1 cellular context compared by ENCODE assay signal in genomic region chr19:556611-557382, GRCh38.
TF ChIP-seq lines count a peak whose summit lies in the region.

No MANE protein-coding gene starts in this region.

TF ChIP-seq in HepG2, 621 proteins besides CTCF, POLR2A, EP300 and RAD21 (continued from another document and continues in another):
- TF ChIP-seq HIC2 (CRISPR knock-in tag; IDR thresholded peaks at IDR 0.05; ENCODE audit: low read depth) (no peak; the same call in 1 of the 2 replicates), KIAA2018 (CRISPR knock-in tag; IDR thresholded peaks at IDR 0.05; ENCODE audit: borderline replicate concordance) (no peak), YEATS2 (CRISPR knock-in tag; IDR thresholded peaks at IDR 0.05; ENCODE audit: borderline replicate concordance) (no peak), KDM6A (CRISPR knock-in tag; IDR thresholded peaks at IDR 0.05; ENCODE audit: low read depth) (no peak), PRDM15 (CRISPR knock-in tag; IDR thresholded peaks at IDR 0.05) (no peak), ZNF678 (CRISPR knock-in tag; IDR thresholded peaks at IDR 0.05) (no peak), HMG20A (CRISPR knock-in tag; IDR thresholded peaks at IDR 0.05; ENCODE audit: borderline replicate concordance) (no peak), KLF15 (CRISPR knock-in tag; IDR thresholded peaks at IDR 0.05; ENCODE audit: borderline replicate concordance) (no peak), ZNF724P (CRISPR knock-in tag; IDR thresholded peaks at IDR 0.05; ENCODE audit: borderline replicate concordance) (0 out of 2 replicates have a peak, but pooled peaks have one; percentile 30), ZNF362 (CRISPR knock-in tag; IDR thresholded peaks at IDR 0.05; ENCODE audit: borderline replicate concordance) (no peak), ZNF446 (CRISPR knock-in tag; IDR thresholded peaks at IDR 0.05) (no peak), GTF3A (CRISPR knock-in tag; conservative IDR thresholded peaks at IDR 0.05) (no peak), GABPB1 (CRISPR knock-in tag; IDR thresholded peaks at IDR 0.05) (peak; percentile 16; the same call in 1 of the 2 replicates), MLX (CRISPR knock-in tag; IDR thresholded peaks at IDR 0.05) (no peak), ZFP62 (CRISPR knock-in tag; IDR thresholded peaks at IDR 0.05) (no peak), TCF7L2 (IDR thresholded peaks at IDR 0.05; ENCODE audit: low read depth, low read length) (no peak), HES4 (CRISPR knock-in tag; IDR thresholded peaks at IDR 0.05; ENCODE audit: borderline replicate concordance) (no peak), HINFP (CRISPR knock-in tag; IDR thresholded peaks at IDR 0.05; ENCODE audit: low read depth) (no peak), ZNF589 (CRISPR knock-in tag; conservative IDR thresholded peaks at IDR 0.05) (no peak), ZNF343 (CRISPR knock-in tag; IDR thresholded peaks at IDR 0.05) (no peak), ZNF576 (CRISPR knock-in tag; IDR thresholded peaks at IDR 0.05) (no peak), RXRA (CRISPR knock-in tag; IDR thresholded peaks at IDR 0.05) (no peak), PAX8 (CRISPR knock-in tag; IDR thresholded peaks at IDR 0.05; ENCODE audit: borderline replicate concordance) (no peak), THAP8 (CRISPR knock-in tag; IDR thresholded peaks at IDR 0.05; ENCODE audit: borderline replicate concordance) (no peak), SCMH1 (CRISPR knock-in tag; IDR thresholded peaks at IDR 0.05; ENCODE audit: borderline replicate concordance) (no peak), HDAC1 (CRISPR knock-in tag; IDR thresholded peaks at IDR 0.05) (peak; percentile 17; the same call in 1 of the 2 replicates), ZNF333 (CRISPR knock-in tag; IDR thresholded peaks at IDR 0.05; ENCODE audit: borderline replicate concordance) (no peak), SYNCRIP (IDR thresholded peaks at IDR 0.05; ENCODE audit: insufficient read depth, low read depth, low read length) (no peak), ADNP (CRISPR knock-in tag; IDR thresholded peaks at IDR 0.05) (0 out of 2 replicates have a peak, but pooled peaks have one; percentile 50), FOXA1 (IDR thresholded peaks at IDR 0.05) (no peak), FOXA1 (CRISPR knock-in tag; IDR thresholded peaks at IDR 0.05) (no peak), ZNF577 (CRISPR knock-in tag; IDR thresholded peaks at IDR 0.05; ENCODE audit: borderline replicate concordance, low read depth) (no peak), BRF2 (CRISPR knock-in tag; IDR thresholded peaks at IDR 0.05) (no peak), ZNF607 (CRISPR knock-in tag; IDR thresholded peaks at IDR 0.05; ENCODE audit: borderline replicate concordance) (0 out of 2 replicates have a peak, but pooled peaks have one; percentile 41), ZNF788 (CRISPR knock-in tag; IDR thresholded peaks at IDR 0.05; ENCODE audit: borderline replicate concordance) (no peak), NFIC (IDR thresholded peaks at IDR 0.05; ENCODE audit: low read length) (0 out of 2 replicates have a peak, but pooled peaks have one; percentile 18), ZBTB38 (CRISPR knock-in tag; IDR thresholded peaks at IDR 0.05) (peak; percentile 25; the same call in 1 of the 2 replicates), MXI1 (IDR thresholded peaks at IDR 0.05; ENCODE audit: borderline replicate concordance, low read depth, low read length) (peak; percentile 34; the same call in 1 of the 3 replicates), ZNF251 (CRISPR knock-in tag; IDR thresholded peaks at IDR 0.05) (no peak), MAFF (IDR thresholded peaks at IDR 0.05; ENCODE audit: low read depth, low read length) (no peak), E2F5 (CRISPR knock-in tag; conservative IDR thresholded peaks at IDR 0.05) (no peak), CBX5 (CRISPR knock-in tag; IDR thresholded peaks at IDR 0.05; ENCODE audit: borderline replicate concordance) (no peak), ZNF367 (CRISPR knock-in tag; IDR thresholded peaks at IDR 0.05; ENCODE audit: borderline replicate concordance) (no peak), ARNT2 (CRISPR knock-in tag; IDR thresholded peaks at IDR 0.05; ENCODE audit: low read depth) (no peak), ZNF629 (CRISPR knock-in tag; conservative IDR thresholded peaks at IDR 0.05) (no peak)
